Comparison of ENCODE assay signal across 12 cellular contexts in the genomic region with DNA sequence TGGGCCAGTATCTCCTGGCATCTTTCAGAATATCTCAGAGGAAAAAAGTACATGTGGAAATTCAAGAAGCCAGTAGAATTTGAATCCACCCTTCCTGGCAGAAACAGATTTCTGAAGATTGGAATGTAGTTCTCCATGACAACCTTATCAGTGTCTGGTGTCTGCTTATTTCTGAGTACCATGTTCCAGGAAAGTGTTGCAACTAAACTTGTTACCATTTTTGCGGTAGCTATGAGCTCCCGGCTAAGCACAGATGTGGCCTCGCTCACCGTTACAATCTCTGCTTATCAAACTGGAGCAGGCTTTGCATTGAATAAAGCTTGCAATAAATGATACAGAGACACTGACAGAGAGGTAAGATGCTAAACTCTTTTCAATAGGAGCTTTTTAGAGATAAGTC. TPM values are rescaled to one million over a fixed set of nuclear protein-coding genes. Genes with fewer than 3 reads are reported as not detected.
A peak's percentile ranks its signal among the peaks of the same experiment; 100 is the strongest.
DNase-seq lines count a peak whose midpoint lies in the region; ATAC-seq and TF ChIP-seq lines count a peak whose summit lies in the region.
"Had no signal": no experiment of that assay in that cellular context is flagged by ENCODE, and none has a peak within 500 bp of the region (broad histone marks: within the 10 kb centered on the region; RNA-seq: fewer than 3 reads in every experiment).

No MANE protein-coding gene starts in this region.

- H4K20me1 ChIP-seq in GM23338 (replicated peaks; ENCODE audit: insufficient read depth) = no peaks in the 10 kb centered on the region

- H3K79me2 ChIP-seq in GM23338 (replicated peaks; ENCODE audit: insufficient read depth) = no peaks in the 10 kb centered on the region

- no peaks in the 10 kb centered on the region for H3K36me3 Mint-ChIP-seq in GM23338 (ENCODE audit: low read depth)
- no peaks in the 10 kb centered on the region for H3K36me3 Mint-ChIP-seq in naive thymus-derived CD8-positive, alpha-beta T cell
- no peaks in the 10 kb centered on the region for H3K36me3 Mint-ChIP-seq in activated naive CD4-positive, alpha-beta T cell treated with anti-CD3 and anti-CD28 coated beads for 36 hours (ENCODE audit: low read depth)

- no peaks in the 10 kb centered on the region for H3K9me3 Mint-ChIP-seq in GM23338
- H3K9me3 Mint-ChIP-seq in naive thymus-derived CD8-positive, alpha-beta T cell = no peaks in the 10 kb centered on the region
- H3K9me3 Mint-ChIP-seq in activated naive CD4-positive, alpha-beta T cell treated with anti-CD3 and anti-CD28 coated beads for 36 hours = no peaks in the 10 kb centered on the region

- H3K27me3 Mint-ChIP-seq in GM23338 (ENCODE audit: insufficient read depth, low read depth, poor library complexity) = no peaks in the 10 kb centered on the region
- no peaks in the 10 kb centered on the region for H3K27me3 Mint-ChIP-seq in naive thymus-derived CD8-positive, alpha-beta T cell
- H3K27me3 Mint-ChIP-seq in activated naive CD4-positive, alpha-beta T cell treated with anti-CD3 and anti-CD28 coated beads for 36 hours (ENCODE audit: low read depth) = peaks cover 9% of the 10 kb centered on the region

- H3K4me1 Mint-ChIP-seq in GM23338 = no peaks in the 10 kb centered on the region
- H3K4me1 Mint-ChIP-seq in naive thymus-derived CD8-positive, alpha-beta T cell = peaks cover 2 to 11% (median 4%) of the 10 kb centered on the region in 4 donors
- peaks cover 7% of the 10 kb centered on the region for H3K4me1 Mint-ChIP-seq in activated naive CD4-positive, alpha-beta T cell treated with anti-CD3 and anti-CD28 coated beads for 36 hours (ENCODE audit: low read depth)

- H3K9me2 ChIP-seq in GM23338 (ENCODE audit: insufficient read depth) = no peaks in the 10 kb centered on the region

- H3F3A ChIP-seq in GM23338 (replicated peaks; ENCODE audit: low read depth) = no peaks in the 10 kb centered on the region

- H3K27me3 ChIP-seq in GM23338 (ENCODE audit: insufficient read depth) = no peaks in the 10 kb centered on the region
- H3K27me3 ChIP-seq in cardiac muscle cell = no peaks in the 10 kb centered on the region
- no peaks in the 10 kb centered on the region for H3K27me3 ChIP-seq in gastrocnemius medialis
- H3K27me3 ChIP-seq: ascending aorta had no signal

- intact Hi-C loops in gastrocnemius medialis (cut with DNase I; ENCODE audit: low total_unique reads) = loop anchor here (1.0 kb wide), 1 partner anchor 13 kb away; a partner anchor contains a TSS
- intact Hi-C loops in activated naive CD4-positive, alpha-beta T cell treated with anti-CD3 and anti-CD28 coated beads for 36 hours (cut with micrococcal nuclease) = loop anchor here (1.0 kb wide), 1 partner anchor 13 kb away; a partner anchor contains a TSS

- in situ Hi-C loops in gastrocnemius medialis (cut with MboI; ENCODE audit: low sequenced_read_pairs in 4 of 4) = no loop called here

- peak overlapping the region; percentile 70; the same call in 1 of the 2 replicates for H2AFZ ChIP-seq in GM23338

- no peak for ATAC-seq in GM23338
- peak; percentile 87 for ATAC-seq in SK-N-SH treated with all-trans-retinoic acid at 6 μM for 48 hours
- peak; percentile 30 to 52 for ATAC-seq in gastrocnemius medialis
- ATAC-seq in naive thymus-derived CD8-positive, alpha-beta T cell = no peak
- no peak for ATAC-seq in HG03159 (IDR thresholded peaks at IDR 0.05; ENCODE audit: unreplicated experiment)

- H3K27ac Mint-ChIP-seq in GM23338 = no peak overlapping the region
- no peak overlapping the region for H3K27ac Mint-ChIP-seq in naive thymus-derived CD8-positive, alpha-beta T cell
- H3K27ac Mint-ChIP-seq in activated naive CD4-positive, alpha-beta T cell treated with anti-CD3 and anti-CD28 coated beads for 36 hours = no peak overlapping the region

- H3K9me3 ChIP-seq in cardiac muscle cell (ENCODE audit: low read depth) (no peaks in the 10 kb centered on the region), gastrocnemius medialis (no peaks in the 10 kb centered on the region)
- H3K9me3 ChIP-seq: ascending aorta had no signal

- no peaks in the 10 kb centered on the region for H3K4me1 ChIP-seq in GM23338 (ENCODE audit: insufficient read depth)
- peaks cover 20% of the 10 kb centered on the region for H3K4me1 ChIP-seq in cardiac muscle cell (ENCODE audit: low read depth)
- H3K4me1 ChIP-seq in gastrocnemius medialis = peaks cover 3 to 4% of the 10 kb centered on the region in 2 donors

- H3K27ac ChIP-seq in GM23338 (ENCODE audit: low read depth) (no peak overlapping the region), cardiac muscle cell (peak overlapping the region; percentile 33), gastrocnemius medialis (no peak overlapping the region)
- H3K27ac ChIP-seq: ascending aorta had no signal

- H3K36me3 ChIP-seq in GM23338 (ENCODE audit: insufficient read depth) (no peaks in the 10 kb centered on the region), cardiac muscle cell (no peaks in the 10 kb centered on the region), gastrocnemius medialis (no peaks in the 10 kb centered on the region)
- H3K36me3 ChIP-seq: ascending aorta had no signal

- POLR2A ChIA-PET in naive thymus-derived CD8-positive, alpha-beta T cell (lab: Charles Lee) = no interaction called here

- no peak overlapping the region for H3K4me2 ChIP-seq in GM23338

- no peak for TF ChIP-seq CTCF in GM23338 (conservative IDR thresholded peaks at IDR 0.05; ENCODE audit: low read depth in 2 of 2)
- no peak for TF ChIP-seq CTCF in cardiac muscle cell (IDR thresholded peaks at IDR 0.05; ENCODE audit: low read depth, low read length)
- no peak for TF ChIP-seq CTCF in gastrocnemius medialis (IDR thresholded peaks at IDR 0.05 in 4 of 5, conservative IDR thresholded peaks at IDR 0.05 in 1 of 5)

- H3K4me3 ChIP-seq in GM23338 (no peak overlapping the region), cardiac muscle cell (no peak overlapping the region), gastrocnemius medialis (no peak overlapping the region)
- H3K4me3 ChIP-seq: ascending aorta had no signal

- no peak for TF ChIP-seq POLR2A in gastrocnemius medialis (IDR thresholded peaks at IDR 0.05)

- DNase-seq in GM23338 (ENCODE audit: low spot score) (no peak), cardiac muscle cell (ENCODE audit: low read depth in 1 of 2, low spot score in 1 of 2) (peak; percentile 56 to 98), gastrocnemius medialis (no peak), NCI-H1092 (lab: John Stamatoyannopoulos, UW) (no peak)
- DNase-seq in naive thymus-derived CD8-positive, alpha-beta T cell = no peak
- no peak for DNase-seq in activated naive CD4-positive, alpha-beta T cell treated with anti-CD3 and anti-CD28 coated beads for 36 hours
- DNase-seq: activated CD4-positive, alpha-beta T cell treated with anti-CD3 and anti-CD28 coated beads for 4 hours; NCI-H69; retina had no signal

- no peak overlapping the region for H3K4me3 Mint-ChIP-seq in GM23338
- peak overlapping the region in 1 of 10 donors; percentile 33 for H3K4me3 Mint-ChIP-seq in naive thymus-derived CD8-positive, alpha-beta T cell
- H3K4me3 Mint-ChIP-seq in activated naive CD4-positive, alpha-beta T cell treated with anti-CD3 and anti-CD28 coated beads for 36 hours = no peak overlapping the region

- CTCF ChIA-PET in activated naive CD4-positive, alpha-beta T cell treated with anti-CD3 and anti-CD28 coated beads for 36 hours (lab: Charles Lee) = interaction anchor here (0.7 to 1.7 kb wide), 5 partner anchors 13 to 58 kb away, joined by 3 to 10 read pairs (median 3); a partner anchor contains a TSS

TF ChIP-seq in GM23338, 12 proteins besides CTCF, POLR2A, EP300 and RAD21 (continues in another document):
- TF ChIP-seq ZNF331 (CRISPR knock-in tag; IDR thresholded peaks at IDR 0.05; ENCODE audit: low read depth) = no peak
- no peak for TF ChIP-seq CREB1 (CRISPR knock-in tag; IDR thresholded peaks at IDR 0.05; ENCODE audit: low read depth)
- no peak for TF ChIP-seq EZH2phosphoT487 (IDR thresholded peaks at IDR 0.05; ENCODE audit: unreplicated experiment)
- no peak for TF ChIP-seq STAT1 (IDR thresholded peaks at IDR 0.05; ENCODE audit: unreplicated experiment)

TF ChIP-seq in SK-N-SH treated with all-trans-retinoic acid at 6 μM for 48 hours, 23 proteins besides CTCF, POLR2A, EP300 and RAD21:
- TF ChIP-seq ZNF8 (CRISPR knock-in tag; IDR thresholded peaks at IDR 0.05) = no peak
- TF ChIP-seq ZC3H10 (CRISPR knock-in tag; IDR thresholded peaks at IDR 0.05) = no peak
- no peak for TF ChIP-seq CSDC2 (CRISPR knock-in tag; IDR thresholded peaks at IDR 0.05)
- TF ChIP-seq ISL1 (CRISPR knock-in tag; IDR thresholded peaks at IDR 0.05) = peak; percentile 62; the same call in 1 of the 2 replicates

RNA-seq across cellular contexts. Expression of a gene that starts 13.0 kb away (rescaled TPM):
- 55.0 and 65.2 TPM in 2 replicates for total RNA-seq in GM23338 (2014; rRNA removed; shearing (Covaris generic))
- polyA plus RNA-seq in GM23338 (2016; fragmentation: Nextera tagmentation; extraction: Ambion mirVana) (38.4 and 44.5 TPM in 2 replicates), cardiac muscle cell (1.3 and 5.1 TPM in 2 replicates)
- total RNA-seq in cardiac muscle cell (1.6 and 4.8 TPM in 2 replicates), gastrocnemius medialis (10 to 100 TPM in 1 of 4 donors, 1 to 10 TPM in 3; 3.8 to 23.8 (median 4.1) TPM)
- 10 to 100 TPM; 37.9 to 45.9 TPM for total RNA-seq in naive thymus-derived CD8-positive, alpha-beta T cell
- 1 to 10 TPM; 4.6 to 9.6 (median 8.3) TPM for polyA plus RNA-seq in naive thymus-derived CD8-positive, alpha-beta T cell
- 10 to 100 TPM; 24.4 to 24.5 TPM for total RNA-seq in activated naive CD4-positive, alpha-beta T cell treated with anti-CD3 and anti-CD28 coated beads for 36 hours

Comparison
In these comparisons a context has a peak if more than half of its experiments do, and no peak if none do; other contexts are left out.
1. ATAC-seq: peak in SK-N-SH treated with all-trans-retinoic acid at 6 μM for 48 hours (single experiment) and gastrocnemius medialis (2 of 2); none in GM23338 (single experiment), naive thymus-derived CD8-positive, alpha-beta T cell (0 of 2) and HG03159 (single experiment).
2. DNase-seq: peak in cardiac muscle cell (2 of 2); none in GM23338 (single experiment), gastrocnemius medialis (0 of 2), NCI-H1092 (single experiment), naive thymus-derived CD8-positive, alpha-beta T cell (0 of 10) and activated naive CD4-positive, alpha-beta T cell treated with anti-CD3 and anti-CD28 coated beads for 36 hours (single experiment).